ENCODE assay signal across 18 cellular contexts in the genomic region with DNA sequence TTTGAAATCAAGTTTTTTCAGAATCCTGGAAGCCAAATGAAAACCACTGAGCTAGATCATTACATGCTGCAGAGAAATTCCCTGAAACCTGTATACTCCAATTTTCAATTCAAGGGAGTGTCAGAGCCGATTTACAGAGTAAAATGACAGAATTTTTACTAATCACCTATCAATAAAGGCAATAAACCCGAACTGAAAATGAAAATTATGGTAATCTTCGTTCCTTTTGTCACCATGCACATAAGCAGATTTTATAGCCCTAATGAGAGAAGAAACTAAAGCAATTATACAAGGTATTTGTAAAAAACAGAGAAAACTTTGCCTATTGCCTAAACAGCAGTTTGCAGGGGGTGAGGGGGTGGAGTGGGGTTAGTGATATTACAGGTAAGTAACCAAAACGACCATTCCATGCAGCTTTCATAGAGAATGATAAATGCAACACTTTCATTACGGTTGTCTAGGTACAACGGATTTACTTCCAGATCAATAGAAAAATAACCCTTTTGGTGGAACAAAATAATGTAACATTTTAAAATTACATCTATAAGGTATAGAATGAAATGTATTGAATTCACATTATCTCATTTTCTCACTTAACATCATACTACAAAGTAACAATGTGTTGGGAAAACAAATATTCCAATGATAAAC.
DNase-seq lines count a peak whose midpoint lies in the region; ATAC-seq, FAIRE-seq and TF ChIP-seq lines count a peak whose summit lies in the region.
"Had no signal": no experiment of that assay in that cellular context is flagged by ENCODE, and none has a peak within 500 bp of the region (broad histone marks: within the 10 kb centered on the region; RNA-seq: fewer than 3 reads in every experiment).

No MANE protein-coding gene starts in this region.

- no peaks in the 10 kb centered on the region for H3K9me3 ChIP-seq in left ventricle myocardium inferior (replicated peaks)
- no peaks in the 10 kb centered on the region for H3K9me3 ChIP-seq in Panc1 (ENCODE audit: control insufficient read depth, insufficient read depth, low read depth, low read length)
- no peaks in the 10 kb centered on the region for H3K9me3 ChIP-seq in lower lobe of right lung
- H3K9me3 ChIP-seq: transverse colon had no signal

- POLR2A ChIA-PET in Panc1 (lab: Charles Lee) = interaction anchor here (0.7 kb wide), 1 partner anchor 23 kb away, joined by 3 read pairs; no protein-coding TSS in a partner anchor

- CTCF ChIA-PET in Panc1 (lab: Charles Lee) = interaction anchor here (0.6 to 1.3 kb wide), 3 partner anchors 12 to 52 kb away, joined by 3 to 14 read pairs (median 5); no protein-coding TSS in a partner anchor

- no peak for TF ChIP-seq POLR2A in GM12891 (IDR thresholded peaks at IDR 0.05; ENCODE audit: low read depth, low read length)

- DNase-seq in left ventricle myocardium inferior (no peak), left ventricle myocardium superior (no peak), Panc1 (ENCODE audit: low read depth, low spot score) (no peak), lower lobe of right lung (no peak), GM12891 (ENCODE audit: insufficient read length, low spot score) (no peak)
- no peak for DNase-seq in stimulated activated naive CD4-positive, alpha-beta T cell treated with Interleukin-2 at 50 U/mL for 16 hours (lab: John Stamatoyannopoulos, UW)
- DNase-seq: ACHN; activated naive CD4-positive, alpha-beta T cell treated with Interleukin-2 at 50 U/mL for 16 hours; aorta; CD4-positive, CD25-positive, alpha-beta regulatory T cell; DMS79; foreskin melanocyte; natural killer cell; stimulated activated naive B cell treated with anti-CD40 and anti-IgM and Interleukin-4, amounts not matched to agents 10 μg/mL and 1 μg/mL and 100 μg/mL, for 72 hours; transverse colon had no signal

- in situ Hi-C loops in Panc1 (cut with HindIII; ENCODE audit: low pct_unique_long_range_greater_than_20kb, low sequenced_read_pairs) = no loop called here

- no peak for ATAC-seq in left ventricle myocardium superior
- no peak for ATAC-seq in Panc1
- ATAC-seq in lower lobe of right lung = no peak
- no peak for ATAC-seq in HG02610 (IDR thresholded peaks at IDR 0.05; ENCODE audit: unreplicated experiment)
- ATAC-seq in HG02642 (IDR thresholded peaks at IDR 0.05; ENCODE audit: poor library complexity, unreplicated experiment) = no peak
- ATAC-seq: natural killer cell; stimulated activated naive B cell treated with anti-CD40 and anti-IgM and Interleukin-4, amounts not matched to agents 10 μg/mL and 1 μg/mL and 100 μg/mL, for 72 hours had no signal

- no peak for FAIRE-seq in GM12891 (lab: Jason Lieb, UNC)
- FAIRE-seq: colon had no signal

- TF ChIP-seq CTCF in left ventricle myocardium inferior (IDR thresholded peaks at IDR 0.05; ENCODE audit: borderline replicate concordance) (no peak), Panc1 (IDR thresholded peaks at IDR 0.05) (no peak), lower lobe of right lung (IDR thresholded peaks at IDR 0.05) (no peak)

- H3K27ac ChIP-seq in left ventricle myocardium inferior (replicated peaks) (peak overlapping the region; percentile 94), Panc1 (ENCODE audit: low read length) (peak overlapping the region; percentile 99), lower lobe of right lung (peak overlapping the region; percentile 3)

- H3K27me3 ChIP-seq in left ventricle myocardium inferior (ENCODE audit: low read depth) (no peaks in the 10 kb centered on the region), Panc1 (ENCODE audit: control insufficient read depth, insufficient read depth, low read length) (no peaks in the 10 kb centered on the region), lower lobe of right lung (ENCODE audit: low read depth) (no peaks in the 10 kb centered on the region)

- BruUV-seq in Panc1 (replicated peaks; lab: Mats Ljungman, UMichigan) = no TSS peak

- peaks cover 82% of the 10 kb centered on the region for H3K4me1 ChIP-seq in left ventricle myocardium inferior
- H3K4me1 ChIP-seq in Panc1 (ENCODE audit: control insufficient read depth, insufficient read depth, low read length) = peaks cover 49% of the 10 kb centered on the region
- H3K4me1 ChIP-seq in lower lobe of right lung = peaks cover 7% of the 10 kb centered on the region

- H3K4me3 ChIP-seq in left ventricle myocardium inferior (peak overlapping the region; percentile 78), Panc1 (ENCODE audit: low read depth in 2 of 2, low read length in 2 of 2) (peak overlapping the region; percentile 38 to 99), lower lobe of right lung (no peak overlapping the region)
- H3K4me3 ChIP-seq: transverse colon had no signal

- no peaks in the 10 kb centered on the region for H3K36me3 ChIP-seq in left ventricle myocardium inferior
- no peaks in the 10 kb centered on the region for H3K36me3 ChIP-seq in Panc1 (ENCODE audit: control insufficient read depth, insufficient read depth, low read length)
- no peaks in the 10 kb centered on the region for H3K36me3 ChIP-seq in lower lobe of right lung
- H3K36me3 ChIP-seq: transverse colon had no signal

- intact Hi-C loops in left ventricle myocardium inferior (cut with micrococcal nuclease) = loop anchor here (10.0 kb wide), 1 partner anchor 75 kb away; no protein-coding TSS in a partner anchor
- intact Hi-C loops in left ventricle myocardium superior (cut with micrococcal nuclease) = loop anchor here (5.0 to 10.0 kb wide), 2 partner anchors 75 to 127 kb away; no protein-coding TSS in a partner anchor
- intact Hi-C loops in Panc1 (cut with micrococcal nuclease; ENCODE audit: unreplicated experiment) = loop anchor here (5.0 kb wide), 1 partner anchor 132 kb away; no protein-coding TSS in a partner anchor
- intact Hi-C loops in lower lobe of right lung (cut with DNase I) = loop anchor here (10.0 kb wide), 1 partner anchor 205 kb away; no protein-coding TSS in a partner anchor

TF ChIP-seq in GM12891, 5 proteins besides CTCF, POLR2A, EP300 and RAD21:
- TF ChIP-seq TAF1 (IDR thresholded peaks at IDR 0.05; ENCODE audit: low read depth, low read length) (no peak), SPI1 (IDR thresholded peaks at IDR 0.05; ENCODE audit: low read depth, low read length) (no peak), PAX5 (IDR thresholded peaks at IDR 0.05; ENCODE audit: insufficient read depth, low read length, severe bottlenecking) (no peak), POU2F2 (IDR thresholded peaks at IDR 0.05; ENCODE audit: low read depth, low read length) (no peak), POLR2AphosphoS5 (IDR thresholded peaks at IDR 0.05; ENCODE audit: low read depth, low read length) (no peak)
TF ChIP-seq in GM12891: peak in this region for 0.

Comparison
In these comparisons a context has a peak if more than half of its experiments do, and no peak if none do; other contexts are left out.
1. H3K27ac ChIP-seq: peak in every context shown above with its lines; median percentile 99 in Panc1; 94 in left ventricle myocardium inferior; 3 in lower lobe of right lung.